ENCODE assay signal across 32 cellular contexts in the genomic region with DNA sequence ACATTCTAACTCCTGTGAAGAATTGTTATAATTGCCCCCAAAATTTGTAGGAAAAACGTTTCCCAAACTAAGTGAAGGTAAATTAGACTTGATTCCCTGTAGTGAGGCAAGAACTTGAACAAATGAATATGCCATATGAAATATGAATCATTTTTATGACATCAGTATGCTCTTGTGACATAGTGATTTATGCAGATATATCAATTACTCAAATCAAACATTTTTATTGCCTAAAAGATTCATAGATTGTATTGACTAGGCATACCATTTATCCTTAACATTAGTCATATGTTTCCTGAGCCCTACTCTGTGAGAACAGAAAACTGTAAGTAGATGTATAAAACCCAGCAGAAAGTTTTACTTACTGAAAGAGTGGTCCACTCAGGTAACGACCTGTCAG.
"Had no signal": no experiment of that assay in that cellular context is flagged by ENCODE, and none has a peak within 500 bp of the region (broad histone marks: within the 10 kb centered on the region; RNA-seq: fewer than 3 reads in every experiment).

No MANE protein-coding gene starts in this region.

- H3K9me3 ChIP-seq: adrenal gland, body of pancreas, esophagus muscularis mucosa, gastrocnemius medialis, heart left ventricle had no signal

- H3K27ac ChIP-seq: adrenal gland, body of pancreas, cardiac muscle cell, coronary artery, esophagus muscularis mucosa, foreskin keratinocyte, gastrocnemius medialis, heart left ventricle had no signal

- H3K36me3 ChIP-seq: adrenal gland, cardiac muscle cell, esophagus muscularis mucosa, gastrocnemius medialis, heart left ventricle had no signal

- DNase-seq: activated CD4-positive, alpha-beta memory T cell treated with anti-CD3 and anti-CD28 coated beads for 36 hours; activated CD4-positive, alpha-beta T cell treated with anti-CD3 and anti-CD28 coated beads for 36 hours; activated CD4-positive, alpha-beta T cell treated with anti-CD3 and anti-CD28 coated beads, Interleukin-2, amount 10 ng/mL, durations not matched to agents 24 days and 14 days; activated CD4-positive, CD25-positive, alpha-beta regulatory T cell; activated CD4-positive, CD25-positive, alpha-beta regulatory T cell treated with anti-CD3 and anti-CD28 coated beads, Interleukin-2, amount 50 U/mL, for 72 hours; activated CD8-positive, alpha-beta memory T cell treated with anti-CD3 and anti-CD28 coated beads, Interleukin-2, amount 10 ng/mL, durations not matched to agents 7 days and 5 days; activated CD8-positive, alpha-beta memory T cell treated with anti-CD3 and anti-CD28 coated beads, Interleukin-2, amount 50 U/mL, for 4 hours; activated CD8-positive, alpha-beta T cell treated with anti-CD3 and anti-CD28 coated beads, Interleukin-2, amount 10 ng/mL, durations not matched to agents 7 days and 5 days; activated effector memory CD4-positive, alpha-beta T cell treated with anti-CD3 and anti-CD28 coated beads, Interleukin-2, amount 50 U/mL, for 16 hours; activated naive CD4-positive, alpha-beta T cell treated with anti-CD3 and anti-CD28 coated beads for 36 hours; activated naive CD8-positive, alpha-beta T cell treated with anti-CD3 and anti-CD28 coated beads for 36 hours; activated naive CD8-positive, alpha-beta T cell treated with anti-CD3 and anti-CD28 coated beads, Interleukin-2, amount 50 U/mL, for 24 hours; activated T-cell treated with anti-CD3 and anti-CD28 coated beads, Interleukin-2, amount 50 U/mL, for 1 hour; activated T-cell treated with anti-CD3 and anti-CD28 coated beads, Interleukin-2, amount 50 U/mL, for 48 hours; adrenal gland; amygdala; aorta; body of pancreas; central memory CD4-positive, alpha-beta T cell; cerebellar nuclear complex; dermis blood vessel endothelial cell; effector CD4-positive, alpha-beta T cell; effector memory CD8-positive, alpha-beta T cell; erythroblast; foreskin keratinocyte; gastrocnemius medialis; glutamatergic neuron; heart left ventricle; T-helper 2 cell had no signal

- H3K4me3 ChIP-seq: adrenal gland, body of pancreas, cardiac muscle cell, coronary artery, esophagus muscularis mucosa, gastrocnemius medialis, heart left ventricle had no signal

- H3K4me1 ChIP-seq: adrenal gland, body of pancreas, esophagus muscularis mucosa, foreskin keratinocyte, gastrocnemius medialis, heart left ventricle had no signal

- ATAC-seq: activated CD4-positive, alpha-beta T cell treated with anti-CD3 and anti-CD28 coated beads for 36 hours; activated CD8-positive, alpha-beta memory T cell treated with anti-CD3 and anti-CD28 coated beads, Interleukin-2, amount 10 ng/mL, durations not matched to agents 7 days and 5 days; activated CD8-positive, alpha-beta T cell treated with anti-CD3 and anti-CD28 coated beads, Interleukin-2, amount 10 ng/mL, durations not matched to agents 7 days and 5 days; activated naive CD8-positive, alpha-beta T cell treated with anti-CD3 and anti-CD28 coated beads, Interleukin-2, amount 50 U/mL, for 24 hours; body of pancreas; effector memory CD8-positive, alpha-beta T cell; foreskin keratinocyte; gastrocnemius medialis; heart left ventricle had no signal

- H3K27me3 ChIP-seq: adrenal gland, body of pancreas, cardiac muscle cell, esophagus muscularis mucosa, gastrocnemius medialis had no signal
